In the genomic region with DNA sequence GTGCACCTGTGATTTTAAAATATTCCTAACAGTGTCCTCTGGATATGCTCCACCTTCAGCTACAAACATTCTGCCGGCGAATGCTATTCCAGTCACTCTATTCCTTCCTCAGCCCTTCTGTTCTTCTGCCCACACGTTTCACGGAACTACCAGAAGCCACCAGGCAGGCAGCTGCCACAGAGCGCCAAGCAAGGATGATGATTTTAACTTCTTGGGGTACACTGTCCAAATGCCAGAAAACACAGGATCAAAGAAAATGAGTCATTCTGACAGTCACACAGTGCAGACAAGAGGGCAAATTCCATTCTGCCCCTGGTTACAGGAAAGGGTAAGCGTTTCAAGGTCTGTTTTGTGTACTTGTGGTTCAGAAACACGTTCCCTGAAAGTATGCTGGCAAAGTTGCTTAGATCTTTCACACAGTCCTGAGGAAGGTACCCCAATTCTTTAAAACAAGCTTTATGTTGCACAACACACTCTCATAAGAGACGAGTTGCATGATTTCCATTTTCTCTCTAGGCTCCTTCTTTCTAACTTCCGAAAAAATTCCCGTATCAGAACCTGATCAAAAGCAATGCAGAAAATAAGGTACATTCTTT, we compare ENCODE assay signal across 1 cellular context.
TF ChIP-seq lines count a peak whose summit lies in the region.

No MANE protein-coding gene starts in this region.

TF ChIP-seq in HepG2, 621 proteins besides CTCF, POLR2A, EP300 and RAD21 (continued from another document and continues in another):
- TF ChIP-seq ZNF180 (CRISPR knock-in tag; IDR thresholded peaks at IDR 0.05; ENCODE audit: borderline replicate concordance, low read depth) (no peak), KLF16 (CRISPR knock-in tag; IDR thresholded peaks at IDR 0.05) (peak in 1 of 2 experiments; percentile 71; a peak in 2 of 4 replicates), NR1H2 (CRISPR knock-in tag; IDR thresholded peaks at IDR 0.05; ENCODE audit: borderline replicate concordance, low read depth) (no peak), ZNF772 (CRISPR knock-in tag; IDR thresholded peaks at IDR 0.05) (peak; percentile 63), POLR2AphosphoS5 (IDR thresholded peaks at IDR 0.05; ENCODE audit: low read depth, low read length) (peak; percentile 40; the same call in 1 of the 2 replicates), HNRNPUL1 (IDR thresholded peaks at IDR 0.05; ENCODE audit: low read depth, low read length) (no peak), ZMYM3 (CRISPR knock-in tag; IDR thresholded peaks at IDR 0.05) (peak; percentile 80), STAT5B (CRISPR knock-in tag; IDR thresholded peaks at IDR 0.05) (peak; percentile 84; the same call in 1 of the 2 replicates), ZEB1 (IDR thresholded peaks at IDR 0.05; ENCODE audit: insufficient replicate concordance, low read depth) (peak; percentile 58), ZNF101 (CRISPR knock-in tag; IDR thresholded peaks at IDR 0.05; ENCODE audit: borderline replicate concordance, low read depth) (no peak), TOPORS (CRISPR knock-in tag; IDR thresholded peaks at IDR 0.05) (0 out of 2 replicates have a peak, but pooled peaks have one; percentile 55), NFKBIZ (CRISPR knock-in tag; IDR thresholded peaks at IDR 0.05) (peak; percentile 95; the same call in 1 of the 2 replicates), SAP130 (CRISPR knock-in tag; IDR thresholded peaks at IDR 0.05; ENCODE audit: low read depth) (peak; percentile 83), ZNF468 (CRISPR knock-in tag; IDR thresholded peaks at IDR 0.05) (no peak), ZNF253 (CRISPR knock-in tag; IDR thresholded peaks at IDR 0.05; ENCODE audit: borderline replicate concordance) (no peak), IRX3 (CRISPR knock-in tag; IDR thresholded peaks at IDR 0.05; ENCODE audit: borderline replicate concordance, low read depth) (no peak), ZNF496 (CRISPR knock-in tag; IDR thresholded peaks at IDR 0.05; ENCODE audit: insufficient replicate concordance) (no peak), ZNF616 (CRISPR knock-in tag; IDR thresholded peaks at IDR 0.05; ENCODE audit: low read depth) (no peak), KDM3A (CRISPR knock-in tag; IDR thresholded peaks at IDR 0.05; ENCODE audit: low read depth) (peak; percentile 77; the same call in 1 of the 2 replicates), NFYB (CRISPR knock-in tag; IDR thresholded peaks at IDR 0.05) (no peak), GTF2F1 (IDR thresholded peaks at IDR 0.05; ENCODE audit: low read length) (no peak), MBD4 (IDR thresholded peaks at IDR 0.05; ENCODE audit: borderline replicate concordance, low read length) (peak; percentile 95; the same call in 1 of the 2 replicates), ZNF737 (CRISPR knock-in tag; IDR thresholded peaks at IDR 0.05; ENCODE audit: borderline replicate concordance) (no peak), ZNF780A (CRISPR knock-in tag; IDR thresholded peaks at IDR 0.05) (no peak), ZNF652 (CRISPR knock-in tag; IDR thresholded peaks at IDR 0.05; ENCODE audit: borderline replicate concordance, low read depth) (peak; percentile 64), SMC3 (IDR thresholded peaks at IDR 0.05; ENCODE audit: low read length) (peak; percentile 31; the same call in 1 of the 2 replicates), ESRRA (CRISPR knock-in tag; IDR thresholded peaks at IDR 0.05; ENCODE audit: low read depth) (peak; percentile 77; the same call in 1 of the 2 replicates), PCBP1 (IDR thresholded peaks at IDR 0.05; ENCODE audit: borderline replicate concordance, low read depth, low read length) (no peak)
- TF ChIP-seq, protein P1, sequence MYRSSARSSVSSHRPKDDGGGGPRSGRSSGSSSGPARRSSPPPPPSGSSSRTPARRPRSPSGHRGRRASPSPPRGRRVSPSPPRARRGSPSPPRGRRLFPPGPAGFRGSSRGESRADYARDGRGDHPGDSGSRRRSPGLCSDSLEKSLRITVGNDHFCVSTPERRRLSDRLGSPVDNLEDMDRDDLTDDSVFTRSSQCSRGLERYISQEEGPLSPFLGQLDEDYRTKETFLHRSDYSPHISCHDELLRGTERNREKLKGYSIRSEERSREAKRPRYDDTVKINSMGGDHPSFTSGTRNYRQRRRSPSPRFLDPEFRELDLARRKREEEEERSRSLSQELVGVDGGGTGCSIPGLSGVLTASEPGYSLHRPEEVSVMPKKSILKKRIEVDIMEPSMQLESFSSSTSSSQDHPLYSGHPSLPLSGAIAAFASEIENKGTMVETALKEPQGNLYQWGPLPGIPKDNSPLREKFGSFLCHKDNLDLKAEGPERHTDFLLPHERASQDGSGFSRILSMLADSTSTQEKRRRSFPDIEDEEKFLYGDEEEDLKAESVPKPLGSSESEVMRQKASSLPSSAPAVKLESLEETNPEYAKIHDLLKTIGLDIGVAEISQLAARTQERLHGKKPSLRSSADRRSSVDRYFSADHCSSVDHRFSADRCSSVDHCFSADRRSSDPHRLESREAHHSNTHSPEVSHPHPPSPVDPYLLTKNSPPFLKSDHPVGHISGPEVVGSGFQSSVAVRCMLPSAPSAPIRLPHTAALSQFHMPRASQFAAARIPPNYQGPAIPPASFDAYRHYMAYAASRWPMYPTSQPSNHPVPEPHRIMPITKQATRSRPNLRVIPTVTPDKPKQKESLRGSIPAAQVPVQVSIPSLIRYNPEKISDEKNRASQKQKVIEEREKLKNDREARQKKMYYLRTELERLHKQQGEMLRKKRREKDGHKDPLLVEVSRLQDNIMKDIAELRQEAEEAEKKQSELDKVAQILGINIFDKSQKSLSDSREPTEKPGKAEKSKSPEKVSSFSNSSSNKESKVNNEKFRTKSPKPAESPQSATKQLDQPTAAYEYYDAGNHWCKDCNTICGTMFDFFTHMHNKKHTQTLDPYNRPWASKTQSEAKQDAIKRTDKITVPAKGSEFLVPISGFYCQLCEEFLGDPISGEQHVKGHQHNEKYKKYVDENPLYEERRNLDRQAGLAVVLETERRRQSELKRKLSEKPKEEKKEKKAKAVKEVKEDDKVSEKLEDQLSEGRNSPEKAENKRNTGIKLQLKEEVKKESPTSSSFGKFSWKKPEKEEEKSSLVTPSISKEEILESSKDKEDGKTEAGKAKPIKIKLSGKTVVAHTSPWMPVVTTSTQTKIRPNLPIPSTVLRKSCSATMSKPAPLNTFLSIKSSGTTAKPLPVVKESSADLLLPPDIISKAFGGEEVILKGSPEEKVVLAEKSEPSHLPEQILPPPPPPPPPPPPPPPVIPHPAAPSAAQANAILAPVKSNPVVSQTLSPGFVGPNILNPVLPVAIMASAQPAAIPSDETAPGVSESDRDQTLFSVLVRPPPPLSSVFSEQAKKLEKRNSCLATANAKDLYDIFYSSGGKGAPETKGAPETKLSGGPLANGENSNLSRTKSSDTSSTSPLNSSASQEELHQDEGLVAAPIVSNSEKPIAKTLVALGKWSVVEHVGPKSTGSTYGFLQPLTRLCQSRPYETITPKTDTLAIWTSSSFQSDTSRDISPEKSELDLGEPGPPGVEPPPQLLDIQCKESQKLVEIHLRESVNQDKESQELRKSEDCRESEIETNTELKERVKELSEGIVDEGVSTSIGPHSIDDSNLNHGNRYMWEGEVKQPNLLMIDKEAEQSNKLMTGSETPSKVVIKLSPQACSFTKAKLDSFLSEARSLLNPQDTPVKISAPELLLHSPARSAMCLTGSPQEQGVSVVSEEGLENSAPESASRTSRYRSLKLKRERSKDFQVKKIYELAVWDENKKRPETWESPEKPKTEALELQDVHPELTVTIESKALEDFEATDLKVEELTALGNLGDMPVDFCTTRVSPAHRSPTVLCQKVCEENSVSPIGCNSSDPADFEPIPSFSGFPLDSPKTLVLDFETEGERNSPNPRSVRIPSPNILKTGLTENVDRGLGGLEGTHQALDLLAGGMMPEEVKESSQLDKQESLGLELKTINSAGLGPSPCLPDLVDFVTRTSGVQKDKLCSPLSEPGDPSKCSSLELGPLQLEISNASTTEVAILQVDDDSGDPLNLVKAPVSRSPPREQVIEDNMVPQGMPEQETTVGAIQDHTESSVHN (CRISPR knock-in tag; IDR thresholded peaks at IDR 0.05): no peak
- TF ChIP-seq, protein P2, sequence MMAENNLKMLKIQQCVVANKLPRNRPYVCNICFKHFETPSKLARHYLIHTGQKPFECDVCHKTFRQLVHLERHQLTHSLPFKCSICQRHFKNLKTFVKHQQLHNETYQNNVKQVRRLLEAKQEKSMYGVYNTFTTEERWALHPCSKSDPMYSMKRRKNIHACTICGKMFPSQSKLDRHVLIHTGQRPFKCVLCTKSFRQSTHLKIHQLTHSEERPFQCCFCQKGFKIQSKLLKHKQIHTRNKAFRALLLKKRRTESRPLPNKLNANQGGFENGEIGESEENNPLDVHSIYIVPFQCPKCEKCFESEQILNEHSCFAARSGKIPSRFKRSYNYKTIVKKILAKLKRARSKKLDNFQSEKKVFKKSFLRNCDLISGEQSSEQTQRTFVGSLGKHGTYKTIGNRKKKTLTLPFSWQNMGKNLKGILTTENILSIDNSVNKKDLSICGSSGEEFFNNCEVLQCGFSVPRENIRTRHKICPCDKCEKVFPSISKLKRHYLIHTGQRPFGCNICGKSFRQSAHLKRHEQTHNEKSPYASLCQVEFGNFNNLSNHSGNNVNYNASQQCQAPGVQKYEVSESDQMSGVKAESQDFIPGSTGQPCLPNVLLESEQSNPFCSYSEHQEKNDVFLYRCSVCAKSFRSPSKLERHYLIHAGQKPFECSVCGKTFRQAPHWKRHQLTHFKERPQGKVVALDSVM (CRISPR knock-in tag; IDR thresholded peaks at IDR 0.05): no peak
- TF ChIP-seq, protein P3, sequence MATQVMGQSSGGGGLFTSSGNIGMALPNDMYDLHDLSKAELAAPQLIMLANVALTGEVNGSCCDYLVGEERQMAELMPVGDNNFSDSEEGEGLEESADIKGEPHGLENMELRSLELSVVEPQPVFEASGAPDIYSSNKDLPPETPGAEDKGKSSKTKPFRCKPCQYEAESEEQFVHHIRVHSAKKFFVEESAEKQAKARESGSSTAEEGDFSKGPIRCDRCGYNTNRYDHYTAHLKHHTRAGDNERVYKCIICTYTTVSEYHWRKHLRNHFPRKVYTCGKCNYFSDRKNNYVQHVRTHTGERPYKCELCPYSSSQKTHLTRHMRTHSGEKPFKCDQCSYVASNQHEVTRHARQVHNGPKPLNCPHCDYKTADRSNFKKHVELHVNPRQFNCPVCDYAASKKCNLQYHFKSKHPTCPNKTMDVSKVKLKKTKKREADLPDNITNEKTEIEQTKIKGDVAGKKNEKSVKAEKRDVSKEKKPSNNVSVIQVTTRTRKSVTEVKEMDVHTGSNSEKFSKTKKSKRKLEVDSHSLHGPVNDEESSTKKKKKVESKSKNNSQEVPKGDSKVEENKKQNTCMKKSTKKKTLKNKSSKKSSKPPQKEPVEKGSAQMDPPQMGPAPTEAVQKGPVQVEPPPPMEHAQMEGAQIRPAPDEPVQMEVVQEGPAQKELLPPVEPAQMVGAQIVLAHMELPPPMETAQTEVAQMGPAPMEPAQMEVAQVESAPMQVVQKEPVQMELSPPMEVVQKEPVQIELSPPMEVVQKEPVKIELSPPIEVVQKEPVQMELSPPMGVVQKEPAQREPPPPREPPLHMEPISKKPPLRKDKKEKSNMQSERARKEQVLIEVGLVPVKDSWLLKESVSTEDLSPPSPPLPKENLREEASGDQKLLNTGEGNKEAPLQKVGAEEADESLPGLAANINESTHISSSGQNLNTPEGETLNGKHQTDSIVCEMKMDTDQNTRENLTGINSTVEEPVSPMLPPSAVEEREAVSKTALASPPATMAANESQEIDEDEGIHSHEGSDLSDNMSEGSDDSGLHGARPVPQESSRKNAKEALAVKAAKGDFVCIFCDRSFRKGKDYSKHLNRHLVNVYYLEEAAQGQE (IDR thresholded peaks at IDR 0.05; ENCODE audit: borderline replicate concordance in 1 of 2, low read depth in 1 of 2, low read length in 2 of 2): 0 out of 4 replicates have a peak, but pooled peaks of 1 of the 2 experiments have one; percentile 20
- TF ChIP-seq, protein P4, sequence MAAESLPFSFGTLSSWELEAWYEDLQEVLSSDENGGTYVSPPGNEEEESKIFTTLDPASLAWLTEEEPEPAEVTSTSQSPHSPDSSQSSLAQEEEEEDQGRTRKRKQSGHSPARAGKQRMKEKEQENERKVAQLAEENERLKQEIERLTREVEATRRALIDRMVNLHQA (CRISPR knock-in tag; IDR thresholded peaks at IDR 0.05): no peak
- TF ChIP-seq, protein P5, sequence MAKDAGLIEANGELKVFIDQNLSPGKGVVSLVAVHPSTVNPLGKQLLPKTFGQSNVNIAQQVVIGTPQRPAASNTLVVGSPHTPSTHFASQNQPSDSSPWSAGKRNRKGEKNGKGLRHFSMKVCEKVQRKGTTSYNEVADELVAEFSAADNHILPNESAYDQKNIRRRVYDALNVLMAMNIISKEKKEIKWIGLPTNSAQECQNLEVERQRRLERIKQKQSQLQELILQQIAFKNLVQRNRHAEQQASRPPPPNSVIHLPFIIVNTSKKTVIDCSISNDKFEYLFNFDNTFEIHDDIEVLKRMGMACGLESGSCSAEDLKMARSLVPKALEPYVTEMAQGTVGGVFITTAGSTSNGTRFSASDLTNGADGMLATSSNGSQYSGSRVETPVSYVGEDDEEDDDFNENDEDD (CRISPR knock-in tag; IDR thresholded peaks at IDR 0.05; ENCODE audit: borderline replicate concordance): peak; percentile 41; the same call in 1 of the 2 replicates
- TF ChIP-seq, protein P6, sequence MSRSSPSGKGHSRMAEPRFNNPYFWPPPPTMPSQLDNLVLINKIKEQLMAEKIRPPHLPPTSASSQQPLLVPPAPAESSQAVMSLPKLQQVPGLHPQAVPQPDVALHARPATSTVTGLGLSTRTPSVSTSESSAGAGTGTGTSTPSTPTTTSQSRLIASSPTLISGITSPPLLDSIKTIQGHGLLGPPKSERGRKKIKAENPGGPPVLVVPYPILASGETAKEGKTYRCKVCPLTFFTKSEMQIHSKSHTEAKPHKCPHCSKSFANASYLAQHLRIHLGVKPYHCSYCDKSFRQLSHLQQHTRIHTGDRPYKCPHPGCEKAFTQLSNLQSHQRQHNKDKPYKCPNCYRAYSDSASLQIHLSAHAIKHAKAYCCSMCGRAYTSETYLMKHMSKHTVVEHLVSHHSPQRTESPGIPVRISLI (CRISPR knock-in tag; IDR thresholded peaks at IDR 0.05; ENCODE audit: borderline replicate concordance): peak; percentile 59; the same call in 1 of the 2 replicates
- TF ChIP-seq, protein P7, sequence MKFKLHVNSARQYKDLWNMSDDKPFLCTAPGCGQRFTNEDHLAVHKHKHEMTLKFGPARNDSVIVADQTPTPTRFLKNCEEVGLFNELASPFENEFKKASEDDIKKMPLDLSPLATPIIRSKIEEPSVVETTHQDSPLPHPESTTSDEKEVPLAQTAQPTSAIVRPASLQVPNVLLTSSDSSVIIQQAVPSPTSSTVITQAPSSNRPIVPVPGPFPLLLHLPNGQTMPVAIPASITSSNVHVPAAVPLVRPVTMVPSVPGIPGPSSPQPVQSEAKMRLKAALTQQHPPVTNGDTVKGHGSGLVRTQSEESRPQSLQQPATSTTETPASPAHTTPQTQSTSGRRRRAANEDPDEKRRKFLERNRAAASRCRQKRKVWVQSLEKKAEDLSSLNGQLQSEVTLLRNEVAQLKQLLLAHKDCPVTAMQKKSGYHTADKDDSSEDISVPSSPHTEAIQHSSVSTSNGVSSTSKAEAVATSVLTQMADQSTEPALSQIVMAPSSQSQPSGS (CRISPR knock-in tag; IDR thresholded peaks at IDR 0.05): peak; percentile 96
- TF ChIP-seq, protein P8, sequence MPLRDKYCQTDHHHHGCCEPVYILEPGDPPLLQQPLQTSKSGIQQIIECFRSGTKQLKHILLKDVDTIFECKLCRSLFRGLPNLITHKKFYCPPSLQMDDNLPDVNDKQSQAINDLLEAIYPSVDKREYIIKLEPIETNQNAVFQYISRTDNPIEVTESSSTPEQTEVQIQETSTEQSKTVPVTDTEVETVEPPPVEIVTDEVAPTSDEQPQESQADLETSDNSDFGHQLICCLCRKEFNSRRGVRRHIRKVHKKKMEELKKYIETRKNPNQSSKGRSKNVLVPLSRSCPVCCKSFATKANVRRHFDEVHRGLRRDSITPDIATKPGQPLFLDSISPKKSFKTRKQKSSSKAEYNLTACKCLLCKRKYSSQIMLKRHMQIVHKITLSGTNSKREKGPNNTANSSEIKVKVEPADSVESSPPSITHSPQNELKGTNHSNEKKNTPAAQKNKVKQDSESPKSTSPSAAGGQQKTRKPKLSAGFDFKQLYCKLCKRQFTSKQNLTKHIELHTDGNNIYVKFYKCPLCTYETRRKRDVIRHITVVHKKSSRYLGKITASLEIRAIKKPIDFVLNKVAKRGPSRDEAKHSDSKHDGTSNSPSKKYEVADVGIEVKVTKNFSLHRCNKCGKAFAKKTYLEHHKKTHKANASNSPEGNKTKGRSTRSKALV (CRISPR knock-in tag; IDR thresholded peaks at IDR 0.05): no peak; the same call in 1 of the 2 replicates
